14 cellular contexts compared by ENCODE assay signal in the genomic region with DNA sequence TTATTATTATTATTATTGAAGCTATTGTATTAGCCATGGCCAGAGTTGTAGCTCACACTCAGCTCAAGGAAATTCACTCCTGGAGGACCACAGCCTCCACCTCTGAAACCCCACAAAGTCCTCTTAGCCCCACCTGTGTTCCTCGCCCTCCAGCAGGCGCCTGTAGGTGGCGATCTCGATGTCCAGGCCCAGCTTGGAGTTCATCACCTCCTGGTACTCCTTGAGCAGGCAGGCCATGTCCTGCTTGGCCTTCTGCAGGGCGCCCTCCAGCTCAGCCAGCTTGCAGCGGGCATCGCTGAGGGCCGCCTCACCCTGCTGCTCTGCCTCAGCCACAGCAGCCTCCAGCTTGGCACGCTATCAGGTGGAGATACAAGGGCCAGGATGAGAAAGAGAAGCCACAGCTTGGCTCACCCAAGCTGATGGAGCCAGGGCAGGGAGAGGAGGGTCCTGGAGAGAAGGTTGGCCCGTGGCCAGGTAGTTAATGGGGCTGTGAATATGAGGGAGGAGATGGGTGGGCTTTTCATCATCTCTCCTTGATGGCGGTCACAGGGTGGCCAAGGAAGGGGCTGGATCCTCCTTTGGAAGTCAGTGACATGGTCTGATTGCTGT. TPM values are rescaled to one million over a fixed set of nuclear protein-coding genes. Genes with fewer than 3 reads are reported as not detected.
DNase-seq lines count a peak whose midpoint lies in the region; ATAC-seq and TF ChIP-seq lines count a peak whose summit lies in the region.
"Had no signal": no experiment of that assay in that cellular context is flagged by ENCODE, and none has a peak within 500 bp of the region (broad histone marks: within the 10 kb centered on the region; RNA-seq: fewer than 3 reads in every experiment).

No MANE protein-coding gene starts in this region.

- peaks cover 29% of the 10 kb centered on the region for H3K4me1 Mint-ChIP-seq in activated naive CD8-positive, alpha-beta T cell treated with anti-CD3 and anti-CD28 coated beads, Interleukin-2, amount 10 ng/mL, durations not matched to agents 7 days and 5 days
- H3K4me1 Mint-ChIP-seq in activated naive CD8-positive, alpha-beta T cell treated with anti-CD3 and anti-CD28 coated beads for 36 hours, result peaks cover 24% of the 10 kb centered on the region
- H3K4me1 Mint-ChIP-seq in chondrocyte (ENCODE audit: low read depth), result no peaks in the 10 kb centered on the region

- peaks cover 11% of the 10 kb centered on the region for H3K27me3 Mint-ChIP-seq in activated naive CD8-positive, alpha-beta T cell treated with anti-CD3 and anti-CD28 coated beads, Interleukin-2, amount 10 ng/mL, durations not matched to agents 7 days and 5 days
- no peaks in the 10 kb centered on the region for H3K27me3 Mint-ChIP-seq in activated naive CD8-positive, alpha-beta T cell treated with anti-CD3 and anti-CD28 coated beads for 36 hours
- peaks cover 24% of the 10 kb centered on the region for H3K27me3 Mint-ChIP-seq in chondrocyte (ENCODE audit: low read depth)

- peak; percentile 39 for DNase-seq in activated naive CD8-positive, alpha-beta T cell treated with anti-CD3 and anti-CD28 coated beads, Interleukin-2, amount 10 ng/mL, durations not matched to agents 7 days and 5 days
- DNase-seq in activated naive CD8-positive, alpha-beta T cell treated with anti-CD3 and anti-CD28 coated beads for 36 hours, result no peak
- no peak for DNase-seq in chondrocyte (ENCODE audit: low spot score)
- DNase-seq in retinal pigment epithelial cell (ENCODE audit: low read depth), result no peak
- DNase-seq in D341Med (ENCODE audit: low spot score), result no peak
- DNase-seq in GM19238 (ENCODE audit: insufficient read length, low spot score), result no peak
- no peak for DNase-seq in COLO829 (ENCODE audit: low spot score)
- DNase-seq: activated B cell treated with CpG ODN at 0.5 μM for 24 hours; activated effector memory CD4-positive, alpha-beta T cell treated with Interleukin-2 at 50 U/mL for 16 hours; colonic mucosa; stimulated activated CD4-positive, alpha-beta T cell treated with anti-CD3 and anti-CD28 coated beads, Interleukin-4, amount 100 ng/mL, for 24 hours had no signal

- no peaks in the 10 kb centered on the region for H4K20me1 ChIP-seq in Loucy (ENCODE audit: insufficient read depth, low read length, poor library complexity, severe bottlenecking)
- H4K20me1 ChIP-seq: BLaER1 treated with 17β-estradiol and CSF1 and Interleukin-3, amounts not matched to agents 10 nM and 100 nM had no signal

- H3K36me3 Mint-ChIP-seq in activated naive CD8-positive, alpha-beta T cell treated with anti-CD3 and anti-CD28 coated beads, Interleukin-2, amount 10 ng/mL, durations not matched to agents 7 days and 5 days, result no peaks in the 10 kb centered on the region
- no peaks in the 10 kb centered on the region for H3K36me3 Mint-ChIP-seq in activated naive CD8-positive, alpha-beta T cell treated with anti-CD3 and anti-CD28 coated beads for 36 hours
- no peaks in the 10 kb centered on the region for H3K36me3 Mint-ChIP-seq in chondrocyte (ENCODE audit: low read depth)

- no peak overlapping the region for H3K27ac Mint-ChIP-seq in activated naive CD8-positive, alpha-beta T cell treated with anti-CD3 and anti-CD28 coated beads, Interleukin-2, amount 10 ng/mL, durations not matched to agents 7 days and 5 days
- H3K27ac Mint-ChIP-seq in activated naive CD8-positive, alpha-beta T cell treated with anti-CD3 and anti-CD28 coated beads for 36 hours, result no peak overlapping the region
- H3K27ac Mint-ChIP-seq in chondrocyte (ENCODE audit: unreplicated experiment), result no peak overlapping the region
- H3K27ac Mint-ChIP-seq: activated B cell treated with CpG ODN at 0.5 μM for 24 hours had no signal

- no peaks in the 10 kb centered on the region for H3F3A ChIP-seq in Loucy (ENCODE audit: low read depth)

- H3K4me3 ChIP-seq in Loucy (ENCODE audit: low read length, poor library complexity, severe bottlenecking), result no peak overlapping the region
- no peak overlapping the region for H3K4me3 ChIP-seq in retinal pigment epithelial cell (ENCODE audit: low read length)
- H3K4me3 ChIP-seq: BLaER1 treated with 17β-estradiol and CSF1 and Interleukin-3, amounts not matched to agents 10 nM and 100 nM; colonic mucosa had no signal

- H3K9me2 ChIP-seq in Loucy (replicated peaks; ENCODE audit: low read depth, low read length), result no peaks in the 10 kb centered on the region

- no peaks in the 10 kb centered on the region for H3K36me3 ChIP-seq in Loucy (ENCODE audit: insufficient read depth, low read length)
- H3K36me3 ChIP-seq: BLaER1 treated with 17β-estradiol and CSF1 and Interleukin-3, amounts not matched to agents 10 nM and 100 nM; colonic mucosa had no signal

- no peak for ATAC-seq in activated naive CD8-positive, alpha-beta T cell treated with anti-CD3 and anti-CD28 coated beads, Interleukin-2, amount 10 ng/mL, durations not matched to agents 7 days and 5 days (ENCODE audit: low read depth)

- no peak overlapping the region for H3K4me3 Mint-ChIP-seq in activated naive CD8-positive, alpha-beta T cell treated with anti-CD3 and anti-CD28 coated beads, Interleukin-2, amount 10 ng/mL, durations not matched to agents 7 days and 5 days
- no peak overlapping the region for H3K4me3 Mint-ChIP-seq in activated naive CD8-positive, alpha-beta T cell treated with anti-CD3 and anti-CD28 coated beads for 36 hours
- no peak overlapping the region for H3K4me3 Mint-ChIP-seq in chondrocyte (ENCODE audit: unreplicated experiment)
- H3K4me3 Mint-ChIP-seq: activated B cell treated with CpG ODN at 0.5 μM for 24 hours had no signal

- H2AFZ ChIP-seq in Loucy (ENCODE audit: low read length), result no peak overlapping the region

- POLR2A ChIA-PET in activated naive CD8-positive, alpha-beta T cell treated with anti-CD3 and anti-CD28 coated beads, Interleukin-2, amount 10 ng/mL, durations not matched to agents 7 days and 5 days (lab: Charles Lee), result no interaction called here

- no peaks in the 10 kb centered on the region for H3K9me3 ChIP-seq in Loucy (ENCODE audit: insufficient read depth, low read depth, low read length)
- H3K9me3 ChIP-seq: BLaER1 treated with 17β-estradiol and CSF1 and Interleukin-3, amounts not matched to agents 10 nM and 100 nM; colonic mucosa had no signal

- no peak overlapping the region for H3K9ac ChIP-seq in Loucy (ENCODE audit: low read depth, low read length, poor library complexity, severe bottlenecking)
- H3K9ac ChIP-seq: BLaER1 treated with 17β-estradiol and CSF1 and Interleukin-3, amounts not matched to agents 10 nM and 100 nM had no signal

- peaks cover 48% of the 10 kb centered on the region for H3K4me1 ChIP-seq in Loucy (ENCODE audit: insufficient read depth, low read length, poor library complexity, severe bottlenecking)
- H3K4me1 ChIP-seq: colonic mucosa had no signal

- no peaks in the 10 kb centered on the region for H3K9me3 Mint-ChIP-seq in activated naive CD8-positive, alpha-beta T cell treated with anti-CD3 and anti-CD28 coated beads, Interleukin-2, amount 10 ng/mL, durations not matched to agents 7 days and 5 days
- H3K9me3 Mint-ChIP-seq in activated naive CD8-positive, alpha-beta T cell treated with anti-CD3 and anti-CD28 coated beads for 36 hours, result no peaks in the 10 kb centered on the region
- H3K9me3 Mint-ChIP-seq in chondrocyte (ENCODE audit: low read depth), result no peaks in the 10 kb centered on the region
- H3K9me3 Mint-ChIP-seq: activated B cell treated with CpG ODN at 0.5 μM for 24 hours had no signal

- peak overlapping the region; percentile 31 for H3K4me2 ChIP-seq in Loucy (ENCODE audit: low read depth, low read length, poor library complexity, severe bottlenecking)

- TF ChIP-seq CTCF in Loucy (conservative IDR thresholded peaks at IDR 0.05; ENCODE audit: low read length) (peak; percentile 63), chondrocyte (IDR thresholded peaks at IDR 0.05) (peak; percentile 42), retinal pigment epithelial cell (conservative IDR thresholded peaks at IDR 0.05; ENCODE audit: low read depth, low read length) (peak; percentile 39)

- H3K27me3 ChIP-seq in Loucy (ENCODE audit: insufficient read depth, low read length, poor library complexity, severe bottlenecking), result no peaks in the 10 kb centered on the region
- H3K27me3 ChIP-seq: BLaER1 treated with 17β-estradiol and CSF1 and Interleukin-3, amounts not matched to agents 10 nM and 100 nM; colonic mucosa had no signal

- H3K79me2 ChIP-seq in Loucy (ENCODE audit: insufficient read depth, low read length), result no peaks in the 10 kb centered on the region

RNA-seq across cellular contexts. Expression of a gene that starts 5.1 kb away (rescaled TPM):
- not detected for total RNA-seq in activated naive CD8-positive, alpha-beta T cell treated with anti-CD3 and anti-CD28 coated beads, Interleukin-2, amount 10 ng/mL, durations not matched to agents 7 days and 5 days
- not detected for total RNA-seq in activated naive CD8-positive, alpha-beta T cell treated with anti-CD3 and anti-CD28 coated beads for 36 hours
- total RNA-seq in chondrocyte, result not detected in 3 replicates
- total RNA-seq: activated B cell treated with CpG ODN at 0.5 μM for 24 hours, colonic mucosa, subcutaneous adipose tissue had no signal

RNA-seq across cellular contexts. Expression of a gene that starts 23.2 kb away (rescaled TPM):
- total RNA-seq in activated naive CD8-positive, alpha-beta T cell treated with anti-CD3 and anti-CD28 coated beads, Interleukin-2, amount 10 ng/mL, durations not matched to agents 7 days and 5 days, result not detected
- not detected for total RNA-seq in activated naive CD8-positive, alpha-beta T cell treated with anti-CD3 and anti-CD28 coated beads for 36 hours
- total RNA-seq in chondrocyte, result not detected in 3 replicates
- total RNA-seq: activated B cell treated with CpG ODN at 0.5 μM for 24 hours, colonic mucosa, subcutaneous adipose tissue had no signal

RNA-seq across cellular contexts. Expression of a gene that starts 41.0 kb away (rescaled TPM):
- not detected for total RNA-seq in activated naive CD8-positive, alpha-beta T cell treated with anti-CD3 and anti-CD28 coated beads, Interleukin-2, amount 10 ng/mL, durations not matched to agents 7 days and 5 days
- total RNA-seq in activated naive CD8-positive, alpha-beta T cell treated with anti-CD3 and anti-CD28 coated beads for 36 hours, result not detected
- total RNA-seq in chondrocyte, result not detected in 3 replicates
- total RNA-seq: activated B cell treated with CpG ODN at 0.5 μM for 24 hours, colonic mucosa, subcutaneous adipose tissue had no signal

RNA-seq across cellular contexts. Expression of a gene that starts 43.9 kb away (rescaled TPM):
- not detected for total RNA-seq in activated naive CD8-positive, alpha-beta T cell treated with anti-CD3 and anti-CD28 coated beads, Interleukin-2, amount 10 ng/mL, durations not matched to agents 7 days and 5 days
- total RNA-seq in activated naive CD8-positive, alpha-beta T cell treated with anti-CD3 and anti-CD28 coated beads for 36 hours, result not detected
- total RNA-seq in chondrocyte, result not detected in 3 replicates
- total RNA-seq: activated B cell treated with CpG ODN at 0.5 μM for 24 hours, colonic mucosa, subcutaneous adipose tissue had no signal
